In the genomic region with DNA sequence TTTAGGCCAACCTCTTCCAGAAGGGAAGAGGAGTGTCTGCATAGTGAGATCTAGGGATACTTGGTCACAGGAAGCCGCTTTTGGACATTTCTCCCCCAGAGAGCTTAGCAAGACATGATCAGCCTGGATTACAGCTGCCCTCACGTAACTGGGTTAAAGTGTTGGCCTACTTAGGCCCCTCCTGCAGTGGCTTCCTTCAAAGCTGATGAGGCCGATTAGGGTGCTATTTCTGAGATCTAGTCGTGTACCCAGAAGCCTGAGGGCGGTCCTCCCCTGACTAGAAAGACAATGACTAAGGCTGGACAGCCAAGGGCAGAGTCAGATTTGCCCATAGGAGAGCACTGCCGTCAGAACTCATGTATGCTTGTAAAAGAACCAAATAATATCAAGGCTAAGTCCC, we compare ENCODE assay signal across 17 cellular contexts.
"Had no signal": no experiment of that assay in that cellular context is flagged by ENCODE, and none has a peak within 500 bp of the region (broad histone marks: within the 10 kb centered on the region; RNA-seq: fewer than 3 reads in every experiment).

No MANE protein-coding gene starts in this region.

- H3K4me3 Mint-ChIP-seq: activated B cell treated with CpG ODN at 0.5 μM for 24 hours; activated CD4-positive, alpha-beta T cell treated with anti-CD3 and anti-CD28 coated beads, Interleukin-2, amount 10 ng/mL, durations not matched to agents 24 days and 14 days; brain; dendritic cell treated with granulocyte-macrophage colony-stimulating factor and Interleukin-4, amounts not matched to agents 40 ng/mL and 50 ng/mL, for 4 days; natural killer cell treated with Interleukin-12 subunit alpha and Interleukin-12 subunit beta and Interleukin-15 and Interleukin-18, amount 100 ng/mL, for 72 hours; stimulated activated memory B cell treated with anti-CD40 and anti-IgM and Interleukin-4, amounts not matched to agents 10 μg/mL and 1 μg/mL and 100 μg/mL, for 72 hours; T-helper 2 cell treated with Interferon-gamma antibody and Interleukin-4, amounts not matched to agents 5 μg/mL and 100 μg/mL, for 36 hours had no signal

- DNase-seq: activated B cell treated with CpG ODN at 0.5 μM for 24 hours; activated CD4-positive, alpha-beta T cell treated with anti-CD3 and anti-CD28 coated beads, Interleukin-2, amount 10 ng/mL, durations not matched to agents 24 days and 14 days; activated naive CD4-positive, alpha-beta T cell treated with anti-CD3 and anti-CD28 coated beads, Interleukin-2, amount 50 U/mL, for 16 hours; adrenal gland; foreskin melanocyte; heart left ventricle; left lung; nucleus accumbens; right cardiac atrium; small intestine had no signal

- H3K36me3 ChIP-seq: adrenal gland, heart left ventricle, left lung, tibial nerve had no signal

- FAIRE-seq: small intestine had no signal

- H3K9me3 ChIP-seq: adrenal gland, left lung, tibial nerve had no signal

- ATAC-seq: left lung; stimulated activated memory B cell treated with anti-CD40 and anti-IgM and Interleukin-4, amounts not matched to agents 10 μg/mL and 1 μg/mL and 100 μg/mL, for 72 hours had no signal

- H3K4me3 ChIP-seq: adrenal gland, heart left ventricle, left lung, tibial nerve had no signal

- H3K27ac ChIP-seq: heart left ventricle, left lung, tibial nerve had no signal

- H3K4me1 Mint-ChIP-seq: activated B cell treated with CpG ODN at 0.5 μM for 24 hours; stimulated activated memory B cell treated with anti-CD40 and anti-IgM and Interleukin-4, amounts not matched to agents 10 μg/mL and 1 μg/mL and 100 μg/mL, for 72 hours had no signal

- H3K27me3 Mint-ChIP-seq: activated B cell treated with CpG ODN at 0.5 μM for 24 hours; activated CD4-positive, alpha-beta T cell treated with anti-CD3 and anti-CD28 coated beads, Interleukin-2, amount 10 ng/mL, durations not matched to agents 24 days and 14 days; brain; dendritic cell treated with granulocyte-macrophage colony-stimulating factor and Interleukin-4, amounts not matched to agents 40 ng/mL and 50 ng/mL, for 4 days; progenitor cell of endocrine pancreas; stimulated activated memory B cell treated with anti-CD40 and anti-IgM and Interleukin-4, amounts not matched to agents 10 μg/mL and 1 μg/mL and 100 μg/mL, for 72 hours had no signal

- H3K27ac Mint-ChIP-seq: activated B cell treated with CpG ODN at 0.5 μM for 24 hours; activated CD4-positive, alpha-beta T cell treated with anti-CD3 and anti-CD28 coated beads, Interleukin-2, amount 10 ng/mL, durations not matched to agents 24 days and 14 days; dendritic cell treated with granulocyte-macrophage colony-stimulating factor and Interleukin-4, amounts not matched to agents 40 ng/mL and 50 ng/mL, for 4 days; stimulated activated memory B cell treated with anti-CD40 and anti-IgM and Interleukin-4, amounts not matched to agents 10 μg/mL and 1 μg/mL and 100 μg/mL, for 72 hours; T-helper 2 cell treated with Interferon-gamma antibody and Interleukin-4, amounts not matched to agents 5 μg/mL and 100 μg/mL, for 36 hours had no signal

- H3K27me3 ChIP-seq: adrenal gland had no signal

- H3K9me3 Mint-ChIP-seq: dendritic cell treated with granulocyte-macrophage colony-stimulating factor and Interleukin-4, amounts not matched to agents 40 ng/mL and 50 ng/mL, for 4 days; natural killer cell treated with Interleukin-12 subunit alpha and Interleukin-12 subunit beta and Interleukin-15 and Interleukin-18, amount 100 ng/mL, for 72 hours had no signal

- H3K4me1 ChIP-seq: left lung, tibial nerve had no signal
